ENCODE assay signal across 8 cellular contexts in genomic region chr21:6498716-6499115, GRCh38.
DNase-seq lines count a peak whose midpoint lies in the region; ATAC-seq, FAIRE-seq and TF ChIP-seq lines count a peak whose summit lies in the region.
"Not testable (repeated sequence)": the region's sequence is repeated elsewhere in the genome, so short reads cannot be mapped to it uniquely, and the experiment has no call there.

No MANE protein-coding gene starts in this region.

- SMC1A ChIA-PET in GM12878 (lab: Charles Lee; ENCODE audit: uncharacterized antibody, unreplicated experiment), result not testable (repeated sequence)

- not testable (repeated sequence) for TF ChIP-seq POLR2A in GM12878 (IDR thresholded peaks at IDR 0.05; ENCODE audit: low read depth, low read length); uterus (IDR thresholded peaks at IDR 0.05)

- not testable (repeated sequence) for H3K36me3 ChIP-seq in HAP-1 (replicated peaks); GM12878 (ENCODE audit: control insufficient read depth in 2 of 2, insufficient read depth in 2 of 2, low read length in 1 of 2); neural progenitor cell; uterus

- TF ChIP-seq CTCF in GM12878 (IDR thresholded peaks at IDR 0.05 in 2 of 3, conservative IDR thresholded peaks at IDR 0.05 in 1 of 3; ENCODE audit: control insufficient read depth in 2 of 3, extremely low read depth in 1 of 3, insufficient read depth in 1 of 3, low read depth in 3 of 3, low read length in 3 of 3); neural progenitor cell (IDR thresholded peaks at IDR 0.05); uterus (IDR thresholded peaks at IDR 0.05): not testable (repeated sequence)

- H3K27me3 ChIP-seq in HAP-1 (ENCODE audit: low read depth); GM12878 (replicated peaks in 1 of 2; ENCODE audit: control insufficient read depth in 2 of 2, insufficient read depth in 2 of 2, low read length in 1 of 2); neural progenitor cell; uterus: not testable (repeated sequence)

- not testable (repeated sequence) for H3K79me2 ChIP-seq in GM12878 (ENCODE audit: control insufficient read depth, insufficient read depth, low read length); neural progenitor cell (ENCODE audit: low read depth)

- H2AFZ ChIP-seq in GM12878 (ENCODE audit: control insufficient read depth, low read depth, low read length); neural progenitor cell (replicated peaks): not testable (repeated sequence)

- intact Hi-C loops in GM12878 (cut with micrococcal nuclease; ENCODE audit: unreplicated experiment); left cardiac atrium (cut with DNase I); uterus (cut with DNase I; ENCODE audit: low total_unique reads): not testable (repeated sequence)

- POLR2A ChIA-PET in GM12878 (lab: Charles Lee), result not testable (repeated sequence)

- not testable (repeated sequence) for TF ChIP-seq RAD21 in GM12878 (IDR thresholded peaks at IDR 0.05; ENCODE audit: insufficient read depth, low read depth, low read length)

- H3K27ac Mint-ChIP-seq in neural progenitor cell, result not testable (repeated sequence)

- H3K27me3 Mint-ChIP-seq in neural progenitor cell (ENCODE audit: insufficient read depth, low read depth), result not testable (repeated sequence)

- H3K36me3 Mint-ChIP-seq in neural progenitor cell, result not testable (repeated sequence)

- H3K9me3 ChIP-seq in HAP-1; GM12878 (replicated peaks; ENCODE audit: control insufficient read depth, insufficient read depth, low read length); neural progenitor cell (ENCODE audit: low read depth); uterus: not testable (repeated sequence)

- H3K4me3 ChIP-seq in HAP-1 (peak overlapping the region; percentile 61), GM12878 (0 out of 2 replicates have a peak overlapping the region, but pooled peaks have one; percentile 41), neural progenitor cell (peak overlapping the region; percentile 52), uterus (peak overlapping the region in 1 of 2 donors; percentile 52)

- H3K27ac ChIP-seq in GM12878 (ENCODE audit: control insufficient read depth, insufficient read depth), result peak overlapping the region; percentile 55; the same call in 1 of the 2 replicates
- H3K27ac ChIP-seq in neural progenitor cell, result not testable (repeated sequence)
- peak overlapping the region in 1 of 2 donors; percentile 57 for H3K27ac ChIP-seq in uterus

- not testable (repeated sequence) for BruUV-seq in GM12878 (replicated peaks; lab: Mats Ljungman, UMichigan)

- not testable (repeated sequence) for H3K9me3 Mint-ChIP-seq in neural progenitor cell

- not testable (repeated sequence) for TF ChIP-seq EP300 in GM12878 (IDR thresholded peaks at IDR 0.05; ENCODE audit: borderline replicate concordance in 1 of 2, control insufficient read depth in 1 of 2, low read depth in 2 of 2, low read length in 2 of 2)

- 0% methylated on average over 23 of the region's 55 CpGs for WGBS in GM12878 (ENCODE audit: insufficient coverage, insufficient replicate concordance, low lambda C conversion rate, missing lambda C conversion rate)

- CTCF ChIA-PET in GM12878 (lab: Yijun Ruan, JAX), result not testable (repeated sequence)

- not testable (repeated sequence) for H3K4me1 ChIP-seq in HAP-1; GM12878 (ENCODE audit: control insufficient read depth, insufficient read depth, low read length); neural progenitor cell; uterus

- H3F3A ChIP-seq in neural progenitor cell (ENCODE audit: low read depth), result not testable (repeated sequence)

- FAIRE-seq in GM12878 (lab: Jason Lieb, UNC), result not testable (repeated sequence)

- H3K4me2 ChIP-seq in GM12878 (ENCODE audit: control insufficient read depth, insufficient read depth), result not testable (repeated sequence)
- H3K4me2 ChIP-seq in neural progenitor cell, result peak overlapping the region; percentile 55

- peak; percentile 34 for ATAC-seq in GM18517 (IDR thresholded peaks at IDR 0.05; ENCODE audit: unreplicated experiment)
- ATAC-seq in HG03565 (IDR thresholded peaks at IDR 0.05; ENCODE audit: unreplicated experiment), result peak; percentile 9
- ATAC-seq in activated CD4-positive, CD25-positive, alpha-beta regulatory T cell treated with anti-CD3 and anti-CD28 coated beads, Interleukin-2, amount 50 U/mL, for 24 hours, result peak; percentile 8 to 19
- peak; percentile 30 for ATAC-seq in GM12878
- ATAC-seq in left cardiac atrium, result peak; percentile 10 to 39

- H4K20me1 ChIP-seq in GM12878 (ENCODE audit: control insufficient read depth, insufficient read depth); neural progenitor cell (ENCODE audit: low read depth): not testable (repeated sequence)

- in situ Hi-C loops in HAP-1 (cut with MboI; ENCODE audit: low sequenced_read_pairs); GM12878 (cut with MboI): not testable (repeated sequence)

- peak overlapping the region; percentile 62 for H3K9ac ChIP-seq in GM12878 (ENCODE audit: control insufficient read depth, insufficient read depth, low read length)
- not testable (repeated sequence) for H3K9ac ChIP-seq in neural progenitor cell

- H3K4me3 Mint-ChIP-seq in neural progenitor cell, result not testable (repeated sequence)

- not testable (repeated sequence) for H3K4me1 Mint-ChIP-seq in neural progenitor cell

- DNase-seq in HAP-1 (ENCODE audit: low spot score in 2 of 2) (peak in 1 of 2 experiments; percentile 20), left cardiac atrium (peak; percentile 47), neural progenitor cell (ENCODE audit: low spot score) (peak; percentile 14), uterus (peak; percentile 14 to 33)
- not testable (repeated sequence) for DNase-seq in GM12878 (ENCODE audit: low read depth, low spot score)

- RAD21 ChIA-PET in GM12878 (lab: Charles Lee; ENCODE audit: unreplicated experiment), result not testable (repeated sequence)

TF ChIP-seq in GM12878, 131 proteins besides CTCF, POLR2A, EP300 and RAD21:
- TF ChIP-seq YY1 (IDR thresholded peaks at IDR 0.05; ENCODE audit: low read depth, low read length), result peak; percentile 50; the same call in 1 of the 2 replicates
